Comparison of ENCODE assay signal across 1 cellular context in genomic region chr3:186614597-186615483, GRCh38.
A peak's percentile ranks its signal among the peaks of the same experiment; 100 is the strongest.
TF ChIP-seq lines count a peak whose summit lies in the region.

No MANE protein-coding gene starts in this region.

TF ChIP-seq in HepG2, 621 proteins besides CTCF, POLR2A, EP300 and RAD21 (continued from another document and continues in another):
- TF ChIP-seq PHF5A (CRISPR knock-in tag; IDR thresholded peaks at IDR 0.05; ENCODE audit: low read depth, unreplicated experiment) (no peak), KLF11 (CRISPR knock-in tag; IDR thresholded peaks at IDR 0.05) (no peak), ZNF253 (CRISPR knock-in tag; IDR thresholded peaks at IDR 0.05; ENCODE audit: borderline replicate concordance) (no peak), MAFK (conservative IDR thresholded peaks at IDR 0.05 in 1 of 2, IDR thresholded peaks at IDR 0.05 in 1 of 2; ENCODE audit: low read length in 2 of 2) (no peak), ZNF331 (CRISPR knock-in tag; IDR thresholded peaks at IDR 0.05) (no peak; the same call in 1 of the 2 replicates), ZNF841 (CRISPR knock-in tag; IDR thresholded peaks at IDR 0.05; ENCODE audit: borderline replicate concordance) (peak; percentile 81), SP5 (CRISPR knock-in tag; IDR thresholded peaks at IDR 0.05; ENCODE audit: borderline replicate concordance, low read depth) (no peak), SUZ12 (IDR thresholded peaks at IDR 0.05; ENCODE audit: low read depth, low read length) (no peak), DMTF1 (CRISPR knock-in tag; IDR thresholded peaks at IDR 0.05) (no peak), THAP11 (CRISPR knock-in tag; IDR thresholded peaks at IDR 0.05) (0 out of 2 replicates have a peak, but pooled peaks have one; percentile 28), ZNF564 (CRISPR knock-in tag; IDR thresholded peaks at IDR 0.05) (peak; percentile 33; the same call in 1 of the 2 replicates), ZNF615 (CRISPR knock-in tag; IDR thresholded peaks at IDR 0.05; ENCODE audit: borderline replicate concordance) (peak; percentile 23; the same call in 1 of the 2 replicates), ZNF552 (CRISPR knock-in tag; IDR thresholded peaks at IDR 0.05; ENCODE audit: borderline replicate concordance) (no peak; the same call in 1 of the 2 replicates), TBL1XR1 (IDR thresholded peaks at IDR 0.05; ENCODE audit: borderline replicate concordance, low read length, partially characterized antibody) (no peak), ZNF160 (CRISPR knock-in tag; IDR thresholded peaks at IDR 0.05) (no peak; the same call in 1 of the 2 replicates), ZNF614 (CRISPR knock-in tag; IDR thresholded peaks at IDR 0.05; ENCODE audit: borderline replicate concordance) (no peak), SRSF9 (IDR thresholded peaks at IDR 0.05; ENCODE audit: borderline replicate concordance, insufficient read depth, low read depth, low read length, poor library complexity, severe bottlenecking) (peak; percentile 50), SP1 (IDR thresholded peaks at IDR 0.05) (no peak), SP1 (CRISPR knock-in tag; IDR thresholded peaks at IDR 0.05) (no peak), NR2F6 (IDR thresholded peaks at IDR 0.05) (0 out of 2 replicates have a peak, but pooled peaks have one; percentile 14), NR2F6 (CRISPR knock-in tag; IDR thresholded peaks at IDR 0.05) (peak; percentile 34; the same call in 1 of the 2 replicates), ZNF776 (CRISPR knock-in tag; IDR thresholded peaks at IDR 0.05) (no peak), REL (CRISPR knock-in tag; conservative IDR thresholded peaks at IDR 0.05) (peak; percentile 83), ZNF589 (CRISPR knock-in tag; conservative IDR thresholded peaks at IDR 0.05) (0 out of 2 replicates have a peak, but pooled peaks have one; percentile 55), ZNF780A (CRISPR knock-in tag; IDR thresholded peaks at IDR 0.05) (0 out of 2 replicates have a peak, but pooled peaks have one; percentile 65), ZNF83 (CRISPR knock-in tag; IDR thresholded peaks at IDR 0.05; ENCODE audit: borderline replicate concordance) (no peak), HMGXB4 (CRISPR knock-in tag; IDR thresholded peaks at IDR 0.05; ENCODE audit: borderline replicate concordance in 1 of 2, low read depth in 1 of 2) (peak; percentile 71 to 84; a peak in 3 of 4 replicates), HDAC2 (CRISPR knock-in tag; IDR thresholded peaks at IDR 0.05) (peak; percentile 14; the same call in 1 of the 2 replicates), CENPBD1 (CRISPR knock-in tag; IDR thresholded peaks at IDR 0.05; ENCODE audit: borderline replicate concordance, low read depth) (no peak; the same call in 1 of the 2 replicates), RFX5 (IDR thresholded peaks at IDR 0.05; ENCODE audit: low read depth, low read length) (no peak), MTA3 (CRISPR knock-in tag; IDR thresholded peaks at IDR 0.05) (no peak), ZNF879 (CRISPR knock-in tag; IDR thresholded peaks at IDR 0.05) (no peak), PAXIP1 (CRISPR knock-in tag; conservative IDR thresholded peaks at IDR 0.05) (peak; percentile 39), MED1 (CRISPR knock-in tag; IDR thresholded peaks at IDR 0.05) (peak; percentile 33; the same call in 1 of the 2 replicates), DZIP1 (CRISPR knock-in tag; IDR thresholded peaks at IDR 0.05) (no peak), MYC (CRISPR knock-in tag; IDR thresholded peaks at IDR 0.05; ENCODE audit: borderline replicate concordance) (peak; percentile 57; the same call in 1 of the 2 replicates), CEBPG (CRISPR knock-in tag; IDR thresholded peaks at IDR 0.05) (peak; percentile 25; the same call in 1 of the 2 replicates), ZNF510 (CRISPR knock-in tag; IDR thresholded peaks at IDR 0.05; ENCODE audit: low read depth) (peak; percentile 60; the same call in 1 of the 2 replicates), ESRRA (CRISPR knock-in tag; IDR thresholded peaks at IDR 0.05; ENCODE audit: low read depth) (no peak; the same call in 1 of the 2 replicates), GPBP1L1 (CRISPR knock-in tag; IDR thresholded peaks at IDR 0.05) (no peak), GRHL1 (CRISPR knock-in tag; conservative IDR thresholded peaks at IDR 0.05) (no peak), ELF1 (CRISPR knock-in tag; IDR thresholded peaks at IDR 0.05) (0 out of 2 replicates have a peak, but pooled peaks have one; percentile 17), MEIS2 (CRISPR knock-in tag; IDR thresholded peaks at IDR 0.05) (0 out of 2 replicates have a peak, but pooled peaks have one; percentile 8), MIXL1 (CRISPR knock-in tag; IDR thresholded peaks at IDR 0.05) (0 out of 2 replicates have a peak, but pooled peaks have one; percentile 29), ZNF572 (CRISPR knock-in tag; IDR thresholded peaks at IDR 0.05) (0 out of 2 replicates have a peak, but pooled peaks have one; percentile 56), BRF2 (CRISPR knock-in tag; IDR thresholded peaks at IDR 0.05) (peak; percentile 82), ZNF354B (CRISPR knock-in tag; IDR thresholded peaks at IDR 0.05) (peak; percentile 85; the same call in 1 of the 2 replicates), ARID2 (CRISPR knock-in tag; IDR thresholded peaks at IDR 0.05; ENCODE audit: borderline replicate concordance) (0 out of 2 replicates have a peak, but pooled peaks have one; percentile 11), REPIN1 (CRISPR knock-in tag; IDR thresholded peaks at IDR 0.05; ENCODE audit: borderline replicate concordance, low read depth) (no peak), SIN3A (IDR thresholded peaks at IDR 0.05; ENCODE audit: borderline replicate concordance, low read depth, low read length) (0 out of 2 replicates have a peak, but pooled peaks have one; percentile 46), ZNF350 (CRISPR knock-in tag; IDR thresholded peaks at IDR 0.05; ENCODE audit: borderline replicate concordance, low read depth) (no peak), ATF7-NPFF (CRISPR knock-in tag; IDR thresholded peaks at IDR 0.05; ENCODE audit: low read depth) (peak; percentile 58; the same call in 1 of the 2 replicates), RBM39 (IDR thresholded peaks at IDR 0.05; ENCODE audit: low read depth, low read length, poor library complexity, severe bottlenecking) (no peak), PCBP2 (optimal IDR thresholded peaks at IDR 0.05; ENCODE audit: low read depth, low read length, poor library complexity, severe bottlenecking) (no peak), SIX4 (CRISPR knock-in tag; IDR thresholded peaks at IDR 0.05) (no peak), ZNF891 (CRISPR knock-in tag; IDR thresholded peaks at IDR 0.05) (no peak), HNRNPK (IDR thresholded peaks at IDR 0.05; ENCODE audit: low read depth, low read length, poor library complexity, severe bottlenecking) (peak; percentile 41)
